In genomic region chr4:10456270-10457254, GRCh38 we compare ENCODE assay signal across 8 cellular contexts. TPM values are rescaled to one million over a fixed set of nuclear protein-coding genes. Genes with fewer than 3 reads are reported as not detected.
DNase-seq lines count a peak whose midpoint lies in the region; ATAC-seq and TF ChIP-seq lines count a peak whose summit lies in the region.

No MANE protein-coding gene starts in this region.

- intact Hi-C loops in Panc1 (cut with micrococcal nuclease; ENCODE audit: unreplicated experiment) = no loop called here

- in situ Hi-C loops in Panc1 (cut with HindIII; ENCODE audit: low pct_unique_long_range_greater_than_20kb, low sequenced_read_pairs) = no loop called here

- peak; percentile 68 for ATAC-seq in HG02973 (IDR thresholded peaks at IDR 0.05; ENCODE audit: unreplicated experiment)
- peak; percentile 87 for ATAC-seq in Panc1

- no peaks in the 10 kb centered on the region; the same call in none of the 2 replicates for H3K36me3 ChIP-seq in Panc1 (ENCODE audit: control insufficient read depth, insufficient read depth, low read length)

- CTCF ChIA-PET in Panc1 (lab: Charles Lee) = no interaction called here

- H3K27ac Mint-ChIP-seq in glutamatergic neuron (ENCODE audit: unreplicated experiment) = peak overlapping the region; percentile 95
- H3K27ac Mint-ChIP-seq in progenitor cell of endocrine pancreas = peak overlapping the region; percentile 95

- H3K27me3 Mint-ChIP-seq in glutamatergic neuron (ENCODE audit: unreplicated experiment) = peaks cover 17% of the 10 kb centered on the region
- peaks cover 23% of the 10 kb centered on the region for H3K27me3 Mint-ChIP-seq in progenitor cell of endocrine pancreas

- POLR2A ChIA-PET in Panc1 (lab: Charles Lee) = interaction anchor here (0.6 kb wide), 1 partner anchor 712 kb away, joined by 4 read pairs; no protein-coding TSS in a partner anchor

- peaks cover 7% of the 10 kb centered on the region for H3K9me3 Mint-ChIP-seq in glutamatergic neuron (ENCODE audit: unreplicated experiment)
- H3K9me3 Mint-ChIP-seq in progenitor cell of endocrine pancreas (ENCODE audit: low read depth) = peaks cover 22% of the 10 kb centered on the region

- DNase-seq in NCI-H2081 (lab: John Stamatoyannopoulos, UW) = peak; percentile 68 to 74
- DNase-seq in NCI-H2081 treated with DMSO at 0.1 percent for 48 hours (lab: John Stamatoyannopoulos, UW) = no peak
- DNase-seq in Panc1 (ENCODE audit: low read depth, low spot score) = no peak
- peak; percentile 65 for DNase-seq in activated naive CD4-positive, alpha-beta T cell treated with Interleukin-2 at 50 U/mL for 16 hours
- DNase-seq in glutamatergic neuron = peak; percentile 66
- DNase-seq in progenitor cell of endocrine pancreas (ENCODE audit: low spot score, unreplicated experiment) = peak; percentile 29
- no peak for DNase-seq in Kasumi-1 (lab: John Stamatoyannopoulos, UW)

- peak overlapping the region; percentile 85 for H3K27ac ChIP-seq in Panc1 (ENCODE audit: low read length)

- H3K4me3 ChIP-seq in Panc1 (ENCODE audit: low read depth in 2 of 2, low read length in 2 of 2) = peak overlapping the region; percentile 67 to 68

- BruUV-seq in Panc1 (replicated peaks; lab: Mats Ljungman, UMichigan) = no TSS peak

- H3K4me3 Mint-ChIP-seq in glutamatergic neuron (ENCODE audit: unreplicated experiment) (peak overlapping the region; percentile 96), progenitor cell of endocrine pancreas (ENCODE audit: low read depth) (peak overlapping the region; percentile 88)

- H3K27me3 ChIP-seq in Panc1 (ENCODE audit: control insufficient read depth, insufficient read depth, low read length) = no peaks in the 10 kb centered on the region

- H3K36me3 Mint-ChIP-seq in glutamatergic neuron (ENCODE audit: unreplicated experiment) = peaks cover 26% of the 10 kb centered on the region
- peaks cover 35% of the 10 kb centered on the region for H3K36me3 Mint-ChIP-seq in progenitor cell of endocrine pancreas (ENCODE audit: insufficient read depth)

- no peaks in the 10 kb centered on the region for H3K9me3 ChIP-seq in Panc1 (ENCODE audit: control insufficient read depth, insufficient read depth, low read depth, low read length)

- H3K4me1 Mint-ChIP-seq in glutamatergic neuron (ENCODE audit: low read depth, unreplicated experiment) (peaks cover 12% of the 10 kb centered on the region), progenitor cell of endocrine pancreas (ENCODE audit: low read depth) (peaks cover 3% of the 10 kb centered on the region)

- no peaks in the 10 kb centered on the region; the same call in 1 of the 2 replicates for H3K4me1 ChIP-seq in Panc1 (ENCODE audit: control insufficient read depth, insufficient read depth, low read length)

- TF ChIP-seq CTCF in Panc1 (IDR thresholded peaks at IDR 0.05) (no peak), glutamatergic neuron (IDR thresholded peaks at IDR 0.05; ENCODE audit: partially characterized antibody, unreplicated experiment) (no peak), progenitor cell of endocrine pancreas (IDR thresholded peaks at IDR 0.05; ENCODE audit: unreplicated experiment) (no peak)

RNA-seq across cellular contexts. Expression of gene ZNF518B, which starts 0.7 kb away (rescaled TPM):
- total RNA-seq in Panc1 (2021; ENCODE audit: unreplicated experiment) (20.8 TPM), glutamatergic neuron (ENCODE audit: unreplicated experiment) (41.3 TPM), progenitor cell of endocrine pancreas (52.0 and 55.0 TPM in 2 replicates)
- polyA plus RNA-seq in Panc1 (2012; ENCODE audit: insufficient read length) = 7.5 TPM

Comparison
In these comparisons a context has a peak if more than half of its experiments do, and no peak if none do; other contexts are left out.
1. DNase-seq: peak in NCI-H2081 (2 of 2), activated naive CD4-positive, alpha-beta T cell treated with Interleukin-2 at 50 U/mL for 16 hours (single experiment), glutamatergic neuron (single experiment) and progenitor cell of endocrine pancreas (single experiment); none in NCI-H2081 treated with DMSO at 0.1 percent for 48 hours (single experiment), Panc1 (single experiment) and Kasumi-1 (0 of 2).